Comparison of ENCODE assay signal across 8 cellular contexts in the genomic region with DNA sequence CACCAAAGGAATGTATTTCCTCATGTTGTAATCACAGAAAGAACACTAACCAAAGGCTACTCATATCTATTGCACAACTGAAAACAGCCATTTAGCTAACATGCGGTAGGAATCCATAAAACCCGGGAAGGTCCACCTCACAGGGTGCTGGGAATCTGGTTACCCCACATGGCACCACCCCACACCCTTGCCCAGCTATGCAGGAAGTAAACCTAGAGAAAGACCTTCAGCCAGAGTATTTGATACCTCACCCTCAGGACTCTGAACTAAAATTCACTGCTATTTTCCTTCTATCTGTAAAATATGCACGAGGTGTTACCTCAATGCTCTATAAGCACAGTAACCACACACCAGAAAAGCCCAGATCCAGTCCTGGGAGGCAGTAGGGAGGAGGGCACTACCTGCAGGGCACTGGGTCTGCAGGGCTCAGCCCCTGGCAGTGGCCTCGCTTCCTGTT. TPM values are rescaled to one million over a fixed set of nuclear protein-coding genes. Genes with fewer than 3 reads are reported as not detected.
DNase-seq lines count a peak whose midpoint lies in the region; ATAC-seq and TF ChIP-seq lines count a peak whose summit lies in the region.

No MANE protein-coding gene starts in this region.

- no peaks in the 10 kb centered on the region for H3K27me3 Mint-ChIP-seq in activated T-cell treated with anti-CD3 and anti-CD28 coated beads, Interleukin-2, amount 50 U/mL, for 4 hours (ENCODE audit: low read depth)

- H3K4me3 Mint-ChIP-seq in activated T-cell treated with anti-CD3 and anti-CD28 coated beads, Interleukin-2, amount 50 U/mL, for 4 hours, result peak overlapping the region; percentile 57

- peaks cover 3 to 8% of the 10 kb centered on the region in 2 donors for H3K36me3 ChIP-seq in mucosa of rectum (ENCODE audit: control insufficient read depth in 2 of 2, insufficient read depth in 2 of 2, low read length in 2 of 2)

- no peak for TF ChIP-seq CTCF in coronary artery (IDR thresholded peaks at IDR 0.05)
- no peak for TF ChIP-seq CTCF in GM13976 (IDR thresholded peaks at IDR 0.05; ENCODE audit: borderline replicate concordance, control extremely low read depth, extremely low read depth, insufficient read depth, missing control alignments)

- no peaks in the 10 kb centered on the region for H3K27me3 ChIP-seq in mucosa of rectum (ENCODE audit: control insufficient read depth in 2 of 2, insufficient read depth in 2 of 2, low read length in 2 of 2)

- H3K9me3 ChIP-seq in mucosa of rectum (ENCODE audit: control insufficient read depth in 2 of 2, low read length in 2 of 2), result no peaks in the 10 kb centered on the region

- in situ Hi-C loops in GM13976 (cut with MboI; ENCODE audit: low sequenced_read_pairs, unreplicated experiment), result no loop called here

- H3K4me3 ChIP-seq in coronary artery, result peak overlapping the region; percentile 54
- H3K4me3 ChIP-seq in mucosa of rectum (ENCODE audit: low read length in 2 of 2), result peak overlapping the region; percentile 44 to 62

- peak overlapping the region; percentile 55 to 58 for H3K9ac ChIP-seq in mucosa of rectum (ENCODE audit: low read depth in 1 of 2, low read length in 2 of 2)

- H3K9me3 Mint-ChIP-seq in activated T-cell treated with anti-CD3 and anti-CD28 coated beads, Interleukin-2, amount 50 U/mL, for 4 hours, result no peaks in the 10 kb centered on the region

- ATAC-seq in activated T-cell treated with anti-CD3 and anti-CD28 coated beads, Interleukin-2, amount 50 U/mL, for 4 hours, result no peak

- peaks cover 30% of the 10 kb centered on the region for H3K36me3 Mint-ChIP-seq in activated T-cell treated with anti-CD3 and anti-CD28 coated beads, Interleukin-2, amount 50 U/mL, for 4 hours (ENCODE audit: insufficient read depth)

- DNase-seq in activated T-cell treated with anti-CD3 and anti-CD28 coated beads, Interleukin-2, amount 50 U/mL, for 4 hours, result no peak
- DNase-seq in activated T-cell treated with anti-CD3 and anti-CD28 coated beads for 4 hours (no peak), RKO (ENCODE audit: low spot score) (peak; percentile 23), coronary artery (ENCODE audit: low spot score) (no peak), GM13976 (ENCODE audit: low spot score) (no peak), SK-N-DZ (ENCODE audit: low spot score) (no peak), islet precursor cell (no peak)

- H3K4me1 ChIP-seq in mucosa of rectum (ENCODE audit: control insufficient read depth in 2 of 2, insufficient read depth in 2 of 2, low read length in 2 of 2), result peaks cover 17 to 24% of the 10 kb centered on the region in 2 donors

- peaks cover 57% of the 10 kb centered on the region for H3K4me1 Mint-ChIP-seq in activated T-cell treated with anti-CD3 and anti-CD28 coated beads, Interleukin-2, amount 50 U/mL, for 4 hours (ENCODE audit: low read depth)

- H3K27ac ChIP-seq in coronary artery (peak overlapping the region; percentile 34 to 80), mucosa of rectum (ENCODE audit: low read depth in 2 of 2, low read length in 2 of 2) (peak overlapping the region; percentile 86 to 87)

RNA-seq across cellular contexts. Expression of gene PTPN2, which starts 45.8 kb away (rescaled TPM):
- total RNA-seq in activated T-cell treated with anti-CD3 and anti-CD28 coated beads, Interleukin-2, amount 50 U/mL, for 4 hours, result 10 to 100 TPM; 61.7 to 77.6 (median 65.2) TPM
- polyA plus RNA-seq in SK-N-DZ (2014; cell fraction: cytosol; rRNA removed), result 31.0 and 32.8 TPM in 2 replicates
- polyA plus RNA-seq in SK-N-DZ (2014; cell fraction: nucleus; rRNA removed), result 49.3 and 59.3 TPM in 2 replicates
